Comparison of ENCODE assay signal across 11 cellular contexts in genomic region chr5:61313960-61314681, GRCh38. TPM values are rescaled to one million over a fixed set of nuclear protein-coding genes. Genes with fewer than 3 reads are reported as not detected.
DNase-seq lines count a peak whose midpoint lies in the region; ATAC-seq and TF ChIP-seq lines count a peak whose summit lies in the region.
"Had no signal": no experiment of that assay in that cellular context is flagged by ENCODE, and none has a peak within 500 bp of the region (broad histone marks: within the 10 kb centered on the region; RNA-seq: fewer than 3 reads in every experiment).

No MANE protein-coding gene starts in this region.

- H3K27me3 ChIP-seq in endodermal cell (ENCODE audit: control insufficient read depth, insufficient read depth, low read length, poor library complexity, severe bottlenecking) (peaks cover 30% of the 10 kb centered on the region), psoas muscle (ENCODE audit: insufficient read depth in 3 of 3, low read length in 2 of 3) (peaks cover 0 to 11% (median 2%) of the 10 kb centered on the region in 3 donors)

- H3K4me1 Mint-ChIP-seq in endodermal cell: peaks cover 18% of the 10 kb centered on the region

- H3K9me3 Mint-ChIP-seq in endodermal cell: no peaks in the 10 kb centered on the region

- H3K36me3 ChIP-seq in endodermal cell (ENCODE audit: control insufficient read depth, insufficient read depth, low read length) (no peaks in the 10 kb centered on the region), psoas muscle (ENCODE audit: insufficient read depth in 1 of 2, low read depth in 1 of 2) (no peaks in the 10 kb centered on the region)

- intact Hi-C loops in psoas muscle (cut with DNase I): no loop called here

- peaks cover 8% of the 10 kb centered on the region for H3K4me1 ChIP-seq in endodermal cell (ENCODE audit: control insufficient read depth, insufficient read depth, low read length)
- H3K4me1 ChIP-seq in psoas muscle: peaks cover 6% of the 10 kb centered on the region

- no peak overlapping the region for H3K27ac Mint-ChIP-seq in endodermal cell

- peak in 3 of 4 donors; percentile 61 to 82 (median 67) for ATAC-seq in psoas muscle

- DNase-seq in DMS 273 (lab: John Stamatoyannopoulos, UW; ENCODE audit: unreplicated experiment) (peak; percentile 6), DMS 273 treated with DMSO at 0.1 percent for 48 hours (lab: John Stamatoyannopoulos, UW) (no peak), NOMO-1 treated with dmso at 0.1 percent for 144 hours (lab: John Stamatoyannopoulos, UW; ENCODE audit: unreplicated experiment) (peak; percentile 31), endodermal cell (peak; percentile 18), psoas muscle (no peak), NCI-H2029 (lab: John Stamatoyannopoulos, UW) (no peak), MV-4-11 (lab: John Stamatoyannopoulos, UW) (no peak), NCI-H187 (lab: John Stamatoyannopoulos, UW) (no peak)
- DNase-seq: NCI-H1092 had no signal

- WGBS in endodermal cell (ENCODE audit: insufficient coverage in 1 of 2, insufficient read length in 1 of 2), 2 experiments: 100% methylated on average over 1 of the region's 1 CpG; no CpG with 5 or more reads in 1 of the 2 experiments
- WGBS in psoas muscle, 3 donors: 32 to 58% (median 40%) methylated on average over 1 of the region's 1 CpG

- no peak overlapping the region for H3K9ac ChIP-seq in endodermal cell (ENCODE audit: extremely low read depth, low read length, poor library complexity, severe bottlenecking)

- H3K9me3 ChIP-seq in endodermal cell (ENCODE audit: control insufficient read depth, low read length): no peaks in the 10 kb centered on the region
- H3K9me3 ChIP-seq in psoas muscle: no peaks in the 10 kb centered on the region

- H3K27ac ChIP-seq in endodermal cell (ENCODE audit: low read depth, low read length) (no peak overlapping the region), psoas muscle (no peak overlapping the region)
- H3K27ac ChIP-seq: 22Rv1 had no signal

- no peaks in the 10 kb centered on the region for H3K36me3 Mint-ChIP-seq in endodermal cell (ENCODE audit: low read depth)

- no peak overlapping the region for H3K4me3 ChIP-seq in endodermal cell (ENCODE audit: low read length)
- no peak overlapping the region for H3K4me3 ChIP-seq in psoas muscle
- H3K4me3 ChIP-seq: skin epidermis had no signal

- H3K4me3 Mint-ChIP-seq in endodermal cell: no peak overlapping the region

- no peak for TF ChIP-seq CTCF in endodermal cell (conservative IDR thresholded peaks at IDR 0.05)
- no peak for TF ChIP-seq CTCF in psoas muscle (IDR thresholded peaks at IDR 0.05)

- peaks cover 70% of the 10 kb centered on the region for H3K27me3 Mint-ChIP-seq in endodermal cell (ENCODE audit: insufficient read depth)

RNA-seq across cellular contexts. Expression of gene ZSWIM6, which starts 17.9 kb away (rescaled TPM):
- 10 to 100 TPM; 18.1 to 18.8 TPM for total RNA-seq in endodermal cell
- 30.8 TPM for polyA plus RNA-seq in endodermal cell (2013, experiment 1 of 2)
- polyA plus RNA-seq in endodermal cell (2013, experiment 2 of 2): 31.4 TPM
- 1 to 10 TPM; 2.4 to 6.3 (median 4.2) TPM for total RNA-seq in psoas muscle
- polyA plus RNA-seq in psoas muscle: 1 to 10 TPM; 1.4 to 5.8 (median 2.0) TPM

Comparison
In these comparisons a context has a peak if more than half of its experiments do, and no peak if none do; other contexts are left out.
1. DNase-seq: peak in DMS 273 (single experiment), NOMO-1 treated with dmso at 0.1 percent for 144 hours (single experiment) and endodermal cell (single experiment); none in DMS 273 treated with DMSO at 0.1 percent for 48 hours (single experiment), psoas muscle (0 of 2), NCI-H2029 (single experiment), MV-4-11 (single experiment) and NCI-H187 (0 of 2).